In the genomic region with DNA sequence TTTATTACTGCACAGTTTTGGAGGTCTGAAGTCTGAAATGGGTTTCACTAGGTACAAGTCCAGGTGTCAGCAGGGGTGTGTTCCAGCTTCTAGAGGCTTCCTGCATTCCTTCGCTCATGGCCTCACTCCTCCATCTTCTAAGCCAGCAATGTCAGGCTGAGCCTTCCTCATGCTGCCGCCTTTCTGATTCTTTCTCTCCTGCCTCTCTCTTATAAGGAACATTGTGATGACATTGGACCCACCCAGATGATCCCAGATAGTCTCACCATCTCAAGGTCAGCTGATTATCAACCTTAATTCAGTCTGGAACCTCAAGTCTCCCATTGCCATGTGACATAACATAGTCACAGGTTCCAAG, we compare ENCODE assay signal across 9 cellular contexts.
DNase-seq lines count a peak whose midpoint lies in the region; ATAC-seq lines count a peak whose summit lies in the region.
"Had no signal": no experiment of that assay in that cellular context is flagged by ENCODE, and none has a peak within 500 bp of the region (broad histone marks: within the 10 kb centered on the region; RNA-seq: fewer than 3 reads in every experiment).

No MANE protein-coding gene starts in this region.

- peak overlapping the region in 1 of 5 donors; percentile 6 for H3K9ac ChIP-seq in subcutaneous abdominal adipose tissue (ENCODE audit: low read length in 5 of 5)

- no peak overlapping the region for H3K4me3 Mint-ChIP-seq in activated CD8-positive, alpha-beta memory T cell treated with anti-CD3 and anti-CD28 coated beads, Interleukin-2, amount 10 ng/mL, durations not matched to agents 7 days and 5 days

- H3K9me3 ChIP-seq in MG63 (peaks cover 15% of the 10 kb centered on the region), subcutaneous abdominal adipose tissue (ENCODE audit: control insufficient read depth in 5 of 5, low read length in 5 of 5) (no peaks in the 10 kb centered on the region)
- H3K9me3 ChIP-seq in effector memory CD4-positive, alpha-beta T cell (ENCODE audit: control insufficient read depth, low read length) = no peaks in the 10 kb centered on the region

- H3K27ac ChIP-seq in effector memory CD4-positive, alpha-beta T cell (ENCODE audit: insufficient read depth, low read length, poor library complexity, severe bottlenecking) = peak overlapping the region; percentile 69
- peak overlapping the region; percentile 84 for H3K27ac ChIP-seq in subcutaneous abdominal adipose tissue (ENCODE audit: low read depth, low read length)

- H3K4me3 ChIP-seq in MG63 (no peak overlapping the region), subcutaneous abdominal adipose tissue (ENCODE audit: low read depth in 1 of 5, low read length in 5 of 5) (peak overlapping the region in 2 of 5 donors; percentile 2 to 5)
- no peak overlapping the region for H3K4me3 ChIP-seq in effector memory CD4-positive, alpha-beta T cell (ENCODE audit: insufficient read depth, low read depth, low read length, poor library complexity, severe bottlenecking)

- peaks cover 26% of the 10 kb centered on the region for H3K4me1 ChIP-seq in effector memory CD4-positive, alpha-beta T cell (ENCODE audit: control insufficient read depth, insufficient read depth, low read length, poor library complexity, severe bottlenecking)
- H3K4me1 ChIP-seq in subcutaneous abdominal adipose tissue (ENCODE audit: control insufficient read depth in 5 of 5, insufficient read depth in 5 of 5, low read length in 5 of 5) = peaks cover 4 to 31% (median 28%) of the 10 kb centered on the region in 5 donors

- peak overlapping the region; percentile 94 for H3K27ac Mint-ChIP-seq in activated CD8-positive, alpha-beta memory T cell treated with anti-CD3 and anti-CD28 coated beads, Interleukin-2, amount 10 ng/mL, durations not matched to agents 7 days and 5 days

- DNase-seq in activated CD8-positive, alpha-beta memory T cell treated with anti-CD3 and anti-CD28 coated beads, Interleukin-2, amount 10 ng/mL, durations not matched to agents 7 days and 5 days = no peak
- DNase-seq in activated CD8-positive, alpha-beta memory T cell treated with anti-CD3 and anti-CD28 coated beads for 24 hours = no peak
- DNase-seq in MG63 (peak; percentile 36), ecto neural progenitor cell (ENCODE audit: low spot score) (no peak), SK-N-DZ (ENCODE audit: low spot score) (no peak)
- no peak for DNase-seq in effector memory CD4-positive, alpha-beta T cell
- DNase-seq: NCI-H524 treated with DMSO at 0.1 percent for 48 hours had no signal

- no peaks in the 10 kb centered on the region for H3K36me3 ChIP-seq in MG63
- H3K36me3 ChIP-seq in effector memory CD4-positive, alpha-beta T cell (ENCODE audit: control insufficient read depth, insufficient read depth, low read length) = no peaks in the 10 kb centered on the region
- H3K36me3 ChIP-seq in subcutaneous abdominal adipose tissue (ENCODE audit: control insufficient read depth in 5 of 5, insufficient read depth in 5 of 5, low read length in 5 of 5) = no peaks in the 10 kb centered on the region

- no peaks in the 10 kb centered on the region for H3K27me3 Mint-ChIP-seq in activated CD8-positive, alpha-beta memory T cell treated with anti-CD3 and anti-CD28 coated beads, Interleukin-2, amount 10 ng/mL, durations not matched to agents 7 days and 5 days

- peaks cover 40% of the 10 kb centered on the region for H3K4me1 Mint-ChIP-seq in activated CD8-positive, alpha-beta memory T cell treated with anti-CD3 and anti-CD28 coated beads, Interleukin-2, amount 10 ng/mL, durations not matched to agents 7 days and 5 days

- ATAC-seq in activated CD8-positive, alpha-beta memory T cell treated with anti-CD3 and anti-CD28 coated beads, Interleukin-2, amount 10 ng/mL, durations not matched to agents 7 days and 5 days = peak; percentile 11
- no peak for ATAC-seq in GM21515 (IDR thresholded peaks at IDR 0.05; ENCODE audit: unreplicated experiment)

- peaks cover 5% of the 10 kb centered on the region for H3K9me3 Mint-ChIP-seq in activated CD8-positive, alpha-beta memory T cell treated with anti-CD3 and anti-CD28 coated beads, Interleukin-2, amount 10 ng/mL, durations not matched to agents 7 days and 5 days (ENCODE audit: low read depth)

- CTCF ChIA-PET in activated CD8-positive, alpha-beta memory T cell treated with anti-CD3 and anti-CD28 coated beads, Interleukin-2, amount 10 ng/mL, durations not matched to agents 7 days and 5 days (lab: Charles Lee) = interaction anchor here (0.9 to 1.6 kb wide), 11 partner anchors 10 to 244 kb away, joined by 3 to 11 read pairs (median 4); a partner anchor contains a TSS

- no peaks in the 10 kb centered on the region for H3K27me3 ChIP-seq in MG63
- H3K27me3 ChIP-seq in effector memory CD4-positive, alpha-beta T cell (replicated peaks; ENCODE audit: control insufficient read depth, insufficient read depth, low read length, poor library complexity, severe bottlenecking) = no peaks in the 10 kb centered on the region
- no peaks in the 10 kb centered on the region for H3K27me3 ChIP-seq in subcutaneous abdominal adipose tissue (ENCODE audit: control insufficient read depth in 5 of 5, insufficient read depth in 4 of 5, low read length in 5 of 5)

- H3K36me3 Mint-ChIP-seq in activated CD8-positive, alpha-beta memory T cell treated with anti-CD3 and anti-CD28 coated beads, Interleukin-2, amount 10 ng/mL, durations not matched to agents 7 days and 5 days = peaks cover 16% of the 10 kb centered on the region
